1 cellular context compared by ENCODE assay signal in the genomic region with DNA sequence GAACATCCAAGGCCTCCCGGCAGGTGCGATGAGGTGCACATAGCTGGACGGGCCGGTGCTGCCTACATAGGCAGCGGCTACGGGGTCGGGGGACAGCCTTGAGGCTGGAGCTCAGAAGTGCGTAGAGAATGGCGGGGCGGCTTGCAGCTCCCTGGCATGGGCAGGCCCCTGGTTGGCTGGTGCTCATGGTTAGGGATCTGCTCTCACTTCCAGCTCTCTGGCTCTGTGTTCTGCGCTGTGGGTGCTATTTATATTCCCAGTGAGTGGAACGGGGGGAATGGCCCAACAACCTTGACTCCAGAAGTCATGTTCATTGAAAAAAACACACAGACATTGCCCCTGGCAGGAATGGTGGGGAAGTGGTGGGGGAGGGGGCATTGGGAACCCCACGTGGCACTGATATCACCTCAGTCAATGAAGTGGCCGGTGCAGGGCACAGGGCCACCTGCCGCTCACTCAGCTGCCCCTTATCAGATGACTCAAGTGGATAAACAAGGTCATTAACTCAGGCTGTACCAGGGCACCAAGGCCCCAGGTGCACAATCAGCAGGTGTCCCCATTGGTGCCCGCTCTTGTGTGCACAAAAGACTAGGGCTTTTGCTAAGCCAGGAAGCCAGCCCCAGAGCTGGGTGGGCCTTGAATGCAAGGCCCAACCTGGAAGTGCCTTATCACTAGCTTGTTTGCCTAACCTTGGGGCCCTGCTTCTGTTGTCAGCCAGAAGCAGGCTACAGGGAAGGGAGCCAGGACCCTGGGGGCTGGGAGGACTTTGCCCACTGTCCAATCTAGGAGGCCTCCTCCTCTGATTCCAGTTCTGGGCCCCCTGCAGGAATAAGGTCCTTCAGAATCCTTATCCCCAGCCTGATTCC.
TF ChIP-seq lines count a peak whose summit lies in the region.

A gene with protein sequence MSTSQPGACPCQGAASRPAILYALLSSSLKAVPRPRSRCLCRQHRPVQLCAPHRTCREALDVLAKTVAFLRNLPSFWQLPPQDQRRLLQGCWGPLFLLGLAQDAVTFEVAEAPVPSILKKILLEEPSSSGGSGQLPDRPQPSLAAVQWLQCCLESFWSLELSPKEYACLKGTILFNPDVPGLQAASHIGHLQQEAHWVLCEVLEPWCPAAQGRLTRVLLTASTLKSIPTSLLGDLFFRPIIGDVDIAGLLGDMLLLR (minus strand): TSS at position 222 of the 866 bp plus-strand sequence. CDS start 35 bp downstream, at position 187.

TF ChIP-seq in HepG2, 621 proteins besides CTCF, POLR2A, EP300 and RAD21 (continued from another document and continues in another):
- TF ChIP-seq KMT2B (CRISPR knock-in tag; IDR thresholded peaks at IDR 0.05): peak; percentile 39; the same call in 1 of the 2 replicates
- TF ChIP-seq PAF1 (CRISPR knock-in tag; IDR thresholded peaks at IDR 0.05): no peak; the same call in 1 of the 2 replicates
- peak; percentile 89 for TF ChIP-seq ZBTB42 (CRISPR knock-in tag; IDR thresholded peaks at IDR 0.05)
- peak; percentile 61; the same call in 1 of the 2 replicates for TF ChIP-seq ZHX2 (IDR thresholded peaks at IDR 0.05; ENCODE audit: low read depth)
- no peak; the same call in 1 of the 2 replicates for TF ChIP-seq ZHX2 (CRISPR knock-in tag; IDR thresholded peaks at IDR 0.05; ENCODE audit: borderline replicate concordance)
- no peak for TF ChIP-seq PRDM4 (CRISPR knock-in tag; IDR thresholded peaks at IDR 0.05; ENCODE audit: borderline replicate concordance)
- TF ChIP-seq ZNF639 (CRISPR knock-in tag; conservative IDR thresholded peaks at IDR 0.05): 0 out of 2 replicates have a peak, but pooled peaks have one; percentile 73
- peak; percentile 76 for TF ChIP-seq ZNF883 (CRISPR knock-in tag; IDR thresholded peaks at IDR 0.05; ENCODE audit: not compliant biosample characterization)
- peak; percentile 50; the same call in 1 of the 2 replicates for TF ChIP-seq KDM2A (CRISPR knock-in tag; IDR thresholded peaks at IDR 0.05; ENCODE audit: borderline replicate concordance, low read depth)
- TF ChIP-seq ZNF570 (CRISPR knock-in tag; IDR thresholded peaks at IDR 0.05; ENCODE audit: borderline replicate concordance): peak; percentile 79; the same call in 1 of the 2 replicates
- TF ChIP-seq CHD4 (IDR thresholded peaks at IDR 0.05; ENCODE audit: borderline replicate concordance, low read length): no peak; the same call in 1 of the 2 replicates
- no peak for TF ChIP-seq HNRNPK (IDR thresholded peaks at IDR 0.05; ENCODE audit: low read depth, low read length, poor library complexity, severe bottlenecking)
- no peak; the same call in 1 of the 2 replicates for TF ChIP-seq BORCS8-MEF2B (CRISPR knock-in tag; IDR thresholded peaks at IDR 0.05)
- TF ChIP-seq, protein P1, sequence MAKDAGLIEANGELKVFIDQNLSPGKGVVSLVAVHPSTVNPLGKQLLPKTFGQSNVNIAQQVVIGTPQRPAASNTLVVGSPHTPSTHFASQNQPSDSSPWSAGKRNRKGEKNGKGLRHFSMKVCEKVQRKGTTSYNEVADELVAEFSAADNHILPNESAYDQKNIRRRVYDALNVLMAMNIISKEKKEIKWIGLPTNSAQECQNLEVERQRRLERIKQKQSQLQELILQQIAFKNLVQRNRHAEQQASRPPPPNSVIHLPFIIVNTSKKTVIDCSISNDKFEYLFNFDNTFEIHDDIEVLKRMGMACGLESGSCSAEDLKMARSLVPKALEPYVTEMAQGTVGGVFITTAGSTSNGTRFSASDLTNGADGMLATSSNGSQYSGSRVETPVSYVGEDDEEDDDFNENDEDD (CRISPR knock-in tag; IDR thresholded peaks at IDR 0.05; ENCODE audit: borderline replicate concordance): peak; percentile 56; the same call in 1 of the 2 replicates
- TF ChIP-seq, protein P2, sequence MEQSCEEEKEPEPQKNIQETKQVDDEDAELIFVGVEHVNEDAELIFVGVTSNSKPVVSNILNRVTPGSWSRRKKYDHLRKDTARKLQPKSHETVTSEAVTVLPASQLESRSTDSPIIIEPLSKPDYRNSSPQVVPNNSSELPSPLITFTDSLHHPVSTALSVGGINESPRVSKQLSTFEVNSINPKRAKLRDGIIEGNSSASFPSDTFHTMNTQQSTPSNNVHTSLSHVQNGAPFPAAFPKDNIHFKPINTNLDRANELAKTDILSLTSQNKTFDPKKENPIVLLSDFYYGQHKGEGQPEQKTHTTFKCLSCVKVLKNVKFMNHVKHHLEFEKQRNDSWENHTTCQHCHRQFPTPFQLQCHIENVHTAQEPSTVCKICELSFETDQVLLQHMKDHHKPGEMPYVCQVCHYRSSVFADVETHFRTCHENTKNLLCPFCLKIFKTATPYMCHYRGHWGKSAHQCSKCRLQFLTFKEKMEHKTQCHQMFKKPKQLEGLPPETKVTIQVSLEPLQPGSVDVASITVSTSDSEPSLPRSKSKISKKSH (CRISPR knock-in tag; IDR thresholded peaks at IDR 0.05; ENCODE audit: borderline replicate concordance): no peak
- no peak for TF ChIP-seq ASH2L (IDR thresholded peaks at IDR 0.05; ENCODE audit: insufficient read length, low read depth, low read length)
- peak; percentile 95 for TF ChIP-seq ZBTB20 (CRISPR knock-in tag; IDR thresholded peaks at IDR 0.05; ENCODE audit: borderline replicate concordance, low read depth)
- peak; percentile 47; the same call in 1 of the 2 replicates for TF ChIP-seq ZNF558 (CRISPR knock-in tag; IDR thresholded peaks at IDR 0.05; ENCODE audit: borderline replicate concordance)
- peak; percentile 93 for TF ChIP-seq ZBTB3 (CRISPR knock-in tag; IDR thresholded peaks at IDR 0.05; ENCODE audit: borderline replicate concordance, low read depth)
- no peak for TF ChIP-seq NBN (conservative IDR thresholded peaks at IDR 0.05)
- no peak for TF ChIP-seq NFAT5 (CRISPR knock-in tag; IDR thresholded peaks at IDR 0.05)
- peak; percentile 99 for TF ChIP-seq HNF4G (IDR thresholded peaks at IDR 0.05; ENCODE audit: borderline replicate concordance, low read depth, low read length)
- peak; percentile 93 for TF ChIP-seq HNF4G (CRISPR knock-in tag; IDR thresholded peaks at IDR 0.05; ENCODE audit: borderline replicate concordance, low read depth)
- peak; percentile 93; the same call in 1 of the 2 replicates for TF ChIP-seq RORA (CRISPR knock-in tag; IDR thresholded peaks at IDR 0.05)
- TF ChIP-seq, protein P3, sequence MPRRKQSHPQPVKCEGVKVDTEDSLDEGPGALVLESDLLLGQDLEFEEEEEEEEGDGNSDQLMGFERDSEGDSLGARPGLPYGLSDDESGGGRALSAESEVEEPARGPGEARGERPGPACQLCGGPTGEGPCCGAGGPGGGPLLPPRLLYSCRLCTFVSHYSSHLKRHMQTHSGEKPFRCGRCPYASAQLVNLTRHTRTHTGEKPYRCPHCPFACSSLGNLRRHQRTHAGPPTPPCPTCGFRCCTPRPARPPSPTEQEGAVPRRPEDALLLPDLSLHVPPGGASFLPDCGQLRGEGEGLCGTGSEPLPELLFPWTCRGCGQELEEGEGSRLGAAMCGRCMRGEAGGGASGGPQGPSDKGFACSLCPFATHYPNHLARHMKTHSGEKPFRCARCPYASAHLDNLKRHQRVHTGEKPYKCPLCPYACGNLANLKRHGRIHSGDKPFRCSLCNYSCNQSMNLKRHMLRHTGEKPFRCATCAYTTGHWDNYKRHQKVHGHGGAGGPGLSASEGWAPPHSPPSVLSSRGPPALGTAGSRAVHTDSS (CRISPR knock-in tag; conservative IDR thresholded peaks at IDR 0.05): no peak
- TF ChIP-seq ZNF678 (CRISPR knock-in tag; IDR thresholded peaks at IDR 0.05): peak; percentile 59; the same call in 1 of the 2 replicates
- TF ChIP-seq ZNF564 (CRISPR knock-in tag; IDR thresholded peaks at IDR 0.05): peak; percentile 93; the same call in 1 of the 2 replicates
- peak; percentile 77 for TF ChIP-seq SALL2 (CRISPR knock-in tag; IDR thresholded peaks at IDR 0.05)
- TF ChIP-seq ZNF572 (CRISPR knock-in tag; IDR thresholded peaks at IDR 0.05): no peak; the same call in 1 of the 2 replicates
- TF ChIP-seq MIER2 (CRISPR knock-in tag; IDR thresholded peaks at IDR 0.05): peak; percentile 49
- no peak for TF ChIP-seq SOX6 (IDR thresholded peaks at IDR 0.05)
- TF ChIP-seq SOX6 (CRISPR knock-in tag; IDR thresholded peaks at IDR 0.05): peak; percentile 98
